In genomic region chr16:30051518-30051917, GRCh38 we compare ENCODE assay signal across 1 cellular context.
TF ChIP-seq lines count a peak whose summit lies in the region.

No MANE protein-coding gene starts in this region.

TF ChIP-seq in SK-N-SH treated with all-trans-retinoic acid at 6 μM for 48 hours, 23 proteins besides CTCF, POLR2A, EP300 and RAD21 (continued from another document):
- TF ChIP-seq CSRNP3 (CRISPR knock-in tag; IDR thresholded peaks at IDR 0.05) (no peak), SNAI2 (CRISPR knock-in tag; IDR thresholded peaks at IDR 0.05) (no peak), ARNTL (CRISPR knock-in tag; IDR thresholded peaks at IDR 0.05; ENCODE audit: borderline replicate concordance, low read depth) (no peak), RARB (CRISPR knock-in tag; IDR thresholded peaks at IDR 0.05) (no peak), ZNF565 (CRISPR knock-in tag; conservative IDR thresholded peaks at IDR 0.05; ENCODE audit: low read depth) (no peak), PATZ1 (CRISPR knock-in tag; IDR thresholded peaks at IDR 0.05; ENCODE audit: borderline replicate concordance) (no peak), ZFP3 (CRISPR knock-in tag; IDR thresholded peaks at IDR 0.05) (no peak), ESRRG (CRISPR knock-in tag; IDR thresholded peaks at IDR 0.05) (no peak)
